In genomic region chr15:74842581-74843444, GRCh38 we compare ENCODE assay signal across 8 cellular contexts. TPM values are rescaled to one million over a fixed set of nuclear protein-coding genes. Genes with fewer than 3 reads are reported as not detected.
DNase-seq lines count a peak whose midpoint lies in the region; ATAC-seq and TF ChIP-seq lines count a peak whose summit lies in the region.

Gene ULK3, minus strand, starts transcription at chr15:74843156. Its CDS starts 51 bp downstream, at chr15:74843105.

- H3K27ac ChIP-seq in lung (ENCODE audit: low read depth in 1 of 2, low read length in 1 of 2): peak within 1 kb of the TSS; percentile 87 to 91

- no peaks in the 10 kb centered on the region for H3K4me1 ChIP-seq in lung (ENCODE audit: control insufficient read depth in 2 of 2, insufficient read depth in 2 of 2, low read length in 2 of 2)

- ATAC-seq in lung (ENCODE audit: insufficient read depth, low FRiP score): peak; percentile 95

- H3K36me3 ChIP-seq in lung (ENCODE audit: control insufficient read depth in 2 of 2, insufficient read depth in 2 of 2, low read length in 2 of 2): peaks cover 0 to 32% of the 10 kb centered on the region in 2 donors

- no peaks in the 10 kb centered on the region for H3K9me3 ChIP-seq in lung (ENCODE audit: control insufficient read depth in 2 of 2, insufficient read depth in 1 of 2, low read length in 1 of 2)

- peak; percentile 84 for TF ChIP-seq CTCF in GM20000 (IDR thresholded peaks at IDR 0.05; ENCODE audit: extremely low read depth, missing control alignments)
- peak; percentile 56 for TF ChIP-seq CTCF in lung (IDR thresholded peaks at IDR 0.05; ENCODE audit: control extremely low read depth, extremely low read depth)

- DNase-seq in CMK (ENCODE audit: low read depth) (peak; percentile 88), GM20000 (ENCODE audit: low spot score) (peak; percentile 99), HT-29 (ENCODE audit: low spot score) (peak; percentile 97), NK-92 (lab: John Stamatoyannopoulos, UW; ENCODE audit: unreplicated experiment) (peak; percentile 59), lung (ENCODE audit: low spot score) (peak; percentile 89)
- DNase-seq in activated CD8-positive, alpha-beta memory T cell treated with anti-CD3 and anti-CD28 coated beads for 24 hours: peak; percentile 98
- DNase-seq in effector CD4-positive, alpha-beta T cell: peak; percentile 91
- peak; percentile 85 to 90 (median 87) for DNase-seq in stimulated activated CD4-positive, alpha-beta T cell treated with anti-CD3 and anti-CD28 coated beads, TNF-alpha, amount 100 ng/mL, for 4 hours (ENCODE audit: low read depth in 3 of 3)

- H3K27me3 ChIP-seq in lung (ENCODE audit: control insufficient read depth, insufficient read depth): no peaks in the 10 kb centered on the region

- 0 to 1% methylated on average over 70 to 84 of the region's 84 CpGs for WGBS in lung, 2 donors

- H3K4me3 ChIP-seq in lung: peak within 1 kb of the TSS; percentile 84

RNA-seq across cellular contexts. Expression of gene ULK3, which starts in this region (rescaled TPM):
- 96.4 and 97.0 TPM in 2 replicates for total RNA-seq in HT-29 (2014; rRNA removed; shearing (Covaris generic))
- total RNA-seq in lung: 10 to 100 TPM; 20.6 to 46.8 TPM
- polyA plus RNA-seq in lung: 10 to 100 TPM; 30.6 to 54.5 TPM

Comparison
In these comparisons a context has a peak if more than half of its experiments do, and no peak if none do; other contexts are left out.
1. Peak in every context shown above with its lines: DNase-seq, ATAC-seq, H3K4me3 ChIP-seq and H3K27ac ChIP-seq.